8 cellular contexts compared by ENCODE assay signal in genomic region chr10:45673074-45673628, GRCh38.
DNase-seq lines count a peak whose midpoint lies in the region; ATAC-seq and TF ChIP-seq lines count a peak whose summit lies in the region.

No MANE protein-coding gene starts in this region.

- H3K4me1 ChIP-seq in mucosa of stomach (ENCODE audit: control insufficient read depth, insufficient read depth, low read length): peaks cover 8% of the 10 kb centered on the region

- no peaks in the 10 kb centered on the region for H3K36me3 ChIP-seq in mucosa of stomach (ENCODE audit: control insufficient read depth, insufficient read depth, low read length)

- DNase-seq in DMS53 (lab: John Stamatoyannopoulos, UW) (peak; percentile 79), NCI-H2029 (lab: John Stamatoyannopoulos, UW) (peak; percentile 56), choroid plexus epithelial cell (ENCODE audit: low read depth) (peak; percentile 38), hippocampal formation (lab: John Stamatoyannopoulos, UW) (no peak), HuH-7 (ENCODE audit: low spot score) (no peak)
- DNase-seq in effector CD4-positive, alpha-beta T cell: no peak

- H3K9me3 ChIP-seq in mucosa of stomach (ENCODE audit: control insufficient read depth, low read length): no peaks in the 10 kb centered on the region

- TF ChIP-seq CTCF in choroid plexus epithelial cell (conservative IDR thresholded peaks at IDR 0.05; ENCODE audit: low read depth, low read length): no peak

- ATAC-seq in GM19395 (IDR thresholded peaks at IDR 0.05; ENCODE audit: unreplicated experiment): no peak

- H3K9ac ChIP-seq in mucosa of stomach (ENCODE audit: low read length): peak overlapping the region; percentile 75

- no peaks in the 10 kb centered on the region for H3K27me3 ChIP-seq in mucosa of stomach (ENCODE audit: control insufficient read depth, insufficient read depth, low read length)

- H3K4me3 ChIP-seq in choroid plexus epithelial cell (ENCODE audit: low read depth, low read length): peak overlapping the region; percentile 88
- H3K4me3 ChIP-seq in mucosa of stomach (ENCODE audit: low read length): no peak overlapping the region

Comparison
In these comparisons a context has a peak if more than half of its experiments do, and no peak if none do; other contexts are left out.
1. DNase-seq: peak in DMS53 (single experiment), NCI-H2029 (single experiment) and choroid plexus epithelial cell (single experiment); none in hippocampal formation (0 of 2), effector CD4-positive, alpha-beta T cell (single experiment) and HuH-7 (single experiment).